Comparison of ENCODE assay signal across 8 cellular contexts in genomic region chr10:110304780-110305421, GRCh38. TPM values are rescaled to one million over a fixed set of nuclear protein-coding genes. Genes with fewer than 3 reads are reported as not detected.
DNase-seq lines count a peak whose midpoint lies in the region; ATAC-seq, FAIRE-seq and TF ChIP-seq lines count a peak whose summit lies in the region.

Gene SMNDC1 (minus strand): TSS chr10:110304920. CDS start chr10:110303587, 1,333 bp downstream.

- peak within 1 kb of the TSS; percentile 96 for H3K27ac Mint-ChIP-seq in T-helper 2 cell treated with Interferon-gamma antibody and Interleukin-4, amounts not matched to agents 5 μg/mL and 100 μg/mL, for 36 hours

- H3K27me3 Mint-ChIP-seq in T-helper 2 cell treated with Interferon-gamma antibody and Interleukin-4, amounts not matched to agents 5 μg/mL and 100 μg/mL, for 36 hours (ENCODE audit: low read depth) = no peaks in the 10 kb centered on the region

- H3K4me1 ChIP-seq in ascending aorta (peaks cover 5 to 36% of the 10 kb centered on the region in 2 donors), right atrium auricular region (peaks cover 0 to 50% of the 10 kb centered on the region in 2 donors), psoas muscle (peaks cover 51% of the 10 kb centered on the region)

- peaks cover 31% of the 10 kb centered on the region for H3K36me3 Mint-ChIP-seq in T-helper 2 cell treated with Interferon-gamma antibody and Interleukin-4, amounts not matched to agents 5 μg/mL and 100 μg/mL, for 36 hours (ENCODE audit: low read depth)

- H3K27me3 ChIP-seq in ascending aorta (no peaks in the 10 kb centered on the region), right atrium auricular region (no peaks in the 10 kb centered on the region), psoas muscle (ENCODE audit: insufficient read depth in 3 of 3, low read length in 2 of 3) (no peaks in the 10 kb centered on the region)

- peak within 1 kb of the TSS; percentile 95 for H3K4me3 Mint-ChIP-seq in T-helper 2 cell treated with Interferon-gamma antibody and Interleukin-4, amounts not matched to agents 5 μg/mL and 100 μg/mL, for 36 hours

- TF ChIP-seq CTCF in ascending aorta (IDR thresholded peaks at IDR 0.05) = no peak
- no peak for TF ChIP-seq CTCF in right atrium auricular region (IDR thresholded peaks at IDR 0.05)
- TF ChIP-seq CTCF in psoas muscle (IDR thresholded peaks at IDR 0.05) = no peak

- intact Hi-C loops in ascending aorta (cut with DNase I) (loop anchor here (2.0 to 10.0 kb wide), 5 partner anchors 78 to 420 kb away; partner anchors contain the start of genes DUSP5 and SMC3), psoas muscle (cut with DNase I) (loop anchor here in 1 of 2 donors (2.0 kb wide), 1 partner anchor 78 kb away; no protein-coding TSS in a partner anchor)

- H3K4me3 ChIP-seq in ascending aorta (peak within 1 kb of the TSS; percentile 75 to 99), right atrium auricular region (peak within 1 kb of the TSS; percentile 95 to 97), psoas muscle (peak within 1 kb of the TSS; percentile 74)

- peaks cover 39% of the 10 kb centered on the region for H3K4me1 Mint-ChIP-seq in T-helper 2 cell treated with Interferon-gamma antibody and Interleukin-4, amounts not matched to agents 5 μg/mL and 100 μg/mL, for 36 hours (ENCODE audit: low read depth)

- peak; percentile 81 for FAIRE-seq in urothelium cell line (lab: Jason Lieb, UNC)

- 0 to 1% (median 0%) methylated on average over 42 of the region's 42 CpGs for WGBS in psoas muscle, 3 donors

- no peaks in the 10 kb centered on the region for H3K9me3 ChIP-seq in ascending aorta
- no peaks in the 10 kb centered on the region for H3K9me3 ChIP-seq in right atrium auricular region
- no peaks in the 10 kb centered on the region for H3K9me3 ChIP-seq in psoas muscle

- peak; percentile 92 to 94 for DNase-seq in NCI-H1930 (lab: John Stamatoyannopoulos, UW)
- DNase-seq in T-helper 2 cell treated with Interferon-gamma antibody and Interleukin-4, amounts not matched to agents 5 μg/mL and 100 μg/mL, for 36 hours (ENCODE audit: low spot score) = peak; percentile 96
- DNase-seq in ascending aorta (ENCODE audit: low spot score in 2 of 2) = peak; percentile 90 to 99
- DNase-seq in right atrium auricular region (ENCODE audit: low spot score) = peak; percentile 99
- peak; percentile 97 to 98 for DNase-seq in psoas muscle
- DNase-seq in urothelium cell line (ENCODE audit: low spot score) = peak; percentile 98

- H3K36me3 ChIP-seq in ascending aorta (peaks cover 18 to 32% of the 10 kb centered on the region in 2 donors), right atrium auricular region (peaks cover 18% of the 10 kb centered on the region), psoas muscle (ENCODE audit: insufficient read depth in 1 of 2, low read depth in 1 of 2) (peaks cover 7 to 36% of the 10 kb centered on the region in 2 donors)

- ATAC-seq in GM18502 (IDR thresholded peaks at IDR 0.05; ENCODE audit: poor library complexity, unreplicated experiment) (peak; percentile 86), HG02970 (IDR thresholded peaks at IDR 0.05; ENCODE audit: low FRiP score, unreplicated experiment) (peak; percentile 96), psoas muscle (peak; percentile 94 to 98 (median 95))

- H3K27ac ChIP-seq in ascending aorta (peak within 1 kb of the TSS; percentile 95 to 96), right atrium auricular region (peak within 1 kb of the TSS; percentile 95 to 96), psoas muscle (peak within 1 kb of the TSS; percentile 88)

- H3K9me3 Mint-ChIP-seq in T-helper 2 cell treated with Interferon-gamma antibody and Interleukin-4, amounts not matched to agents 5 μg/mL and 100 μg/mL, for 36 hours = no peaks in the 10 kb centered on the region

RNA-seq across cellular contexts. Expression of gene SMNDC1, which starts in this region (rescaled TPM):
- 6.9 TPM for total RNA-seq in ascending aorta
- 1 to 10 TPM; 5.0 to 5.9 TPM for total RNA-seq in right atrium auricular region
- 10 to 100 TPM; 24.4 to 38.0 (median 29.2) TPM for total RNA-seq in psoas muscle
- polyA plus RNA-seq in psoas muscle = 10 to 100 TPM; 16.3 to 21.9 (median 19.3) TPM

Comparison
In these comparisons a context has a peak if more than half of its experiments do, and no peak if none do; other contexts are left out.
1. Peak in every context shown above with its lines: DNase-seq, ATAC-seq, H3K4me3 ChIP-seq and H3K27ac ChIP-seq.